In the genomic region with DNA sequence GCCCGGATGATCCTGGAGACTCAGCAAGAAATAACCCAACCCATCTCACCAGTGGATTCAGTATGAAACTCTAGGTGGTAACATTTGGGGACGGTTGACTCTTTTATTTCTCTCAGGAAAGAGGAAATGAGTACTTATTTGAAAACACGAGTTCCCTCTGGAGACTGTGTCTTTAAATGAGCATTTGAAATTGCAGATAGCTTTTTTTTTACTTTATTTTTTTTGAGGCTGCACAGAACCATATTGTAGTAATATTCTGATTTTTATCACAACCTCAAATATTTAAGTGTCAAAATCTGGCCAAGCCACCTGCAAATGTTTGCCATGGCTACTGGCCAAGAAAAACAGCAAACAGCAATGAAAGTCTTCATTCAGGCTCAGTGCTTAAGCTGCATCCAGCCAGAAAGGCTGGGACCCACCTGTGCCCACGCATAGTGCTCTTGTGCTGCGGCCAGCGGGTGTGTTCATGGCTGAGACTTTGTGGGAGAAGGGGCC, we compare ENCODE assay signal across 9 cellular contexts.
DNase-seq lines count a peak whose midpoint lies in the region; ATAC-seq, FAIRE-seq and TF ChIP-seq lines count a peak whose summit lies in the region.
"Had no signal": no experiment of that assay in that cellular context is flagged by ENCODE, and none has a peak within 500 bp of the region (broad histone marks: within the 10 kb centered on the region; RNA-seq: fewer than 3 reads in every experiment).

No MANE protein-coding gene starts in this region.

- H3K4me1 ChIP-seq in HepG2 (ENCODE audit: insufficient read depth, low read length) = no peaks in the 10 kb centered on the region
- H3K4me1 ChIP-seq in Caco-2 = 0 out of 2 replicates have a peak, but pooled peaks cover 4% of the 10 kb centered on the region

- H3K4me3 ChIP-seq in HepG2 (replicated peaks in 1 of 3; ENCODE audit: insufficient read depth in 1 of 3, low read depth in 2 of 3, low read length in 3 of 3) = no peak overlapping the region
- no peak overlapping the region for H3K4me3 ChIP-seq in Caco-2 (ENCODE audit: low read depth, low read length)

- WGBS in HepG2 (ENCODE audit: low lambda C conversion rate) = 36% methylated on average over 6 of the region's 6 CpGs

- peaks cover 6% of the 10 kb centered on the region for H3K9me3 Mint-ChIP-seq in Caco-2 (ENCODE audit: unreplicated experiment)
- H3K9me3 Mint-ChIP-seq: central memory CD8-positive, alpha-beta T cell had no signal

- ATAC-seq in SK-N-SH treated with all-trans-retinoic acid at 6 μM for 48 hours (peak; percentile 46; the same call in 2 of the 3 replicates), HepG2 (no peak)

- H3K36me3 ChIP-seq in HepG2 (replicated peaks in 1 of 2; ENCODE audit: control insufficient read depth in 1 of 2, insufficient read depth in 2 of 2, low read length in 2 of 2) = no peaks in the 10 kb centered on the region
- no peaks in the 10 kb centered on the region for H3K36me3 ChIP-seq in Caco-2 (ENCODE audit: control insufficient read depth, insufficient read depth, low read length)

- no peak overlapping the region for H3K9ac ChIP-seq in HepG2 (ENCODE audit: insufficient read depth, low read depth, low read length)

- H2AFZ ChIP-seq in HepG2 (ENCODE audit: low read length) = no peak overlapping the region

- no peak for TF ChIP-seq RAD21 in HepG2 (CRISPR knock-in tag; IDR thresholded peaks at IDR 0.05)

- no peaks in the 10 kb centered on the region for H3K27me3 Mint-ChIP-seq in Caco-2 (ENCODE audit: insufficient read depth, unreplicated experiment)

- FAIRE-seq in HepG2 (lab: Jason Lieb, UNC) (no peak), D721Med (lab: Jason Lieb, UNC) (no peak)

- POLR2A ChIA-PET in HepG2 (lab: Yijun Ruan, JAX) = no interaction called here
- POLR2A ChIA-PET in GM10248 (lab: Yijun Ruan, JAX) = interaction anchor here (1.0 to 1.2 kb wide), 2 partner anchors 43 to 63 kb away, joined by 3 to 5 read pairs; no protein-coding TSS in a partner anchor
- POLR2A ChIA-PET in Caco-2 (lab: Charles Lee) = no interaction called here

- in situ Hi-C loops in HepG2 (cut with HindIII; ENCODE audit: extremely low pct_ligation_motif_present, low pct_unique_long_range_greater_than_20kb) = no loop called here

- H3K4me2 ChIP-seq in HepG2 (ENCODE audit: low read depth, low read length) = no peak overlapping the region

- no peak overlapping the region for H3K27ac Mint-ChIP-seq in Caco-2 (ENCODE audit: unreplicated experiment)

- CTCF ChIA-PET in HepG2 (lab: Yijun Ruan, JAX; ENCODE audit: low intra/inter-chr PET ratio, low total read pairs) (no interaction called here), GM10248 (lab: Yijun Ruan, JAX) (interaction anchor here (0.7 to 1.7 kb wide), 7 partner anchors 9 to 44 kb away, joined by 3 to 4 read pairs (median 3); no protein-coding TSS in a partner anchor), Caco-2 (lab: Charles Lee) (no interaction called here)

- no peaks in the 10 kb centered on the region for H3K36me3 Mint-ChIP-seq in Caco-2 (ENCODE audit: insufficient read depth, unreplicated experiment)

- H3K9me3 ChIP-seq in HepG2 (ENCODE audit: low read length) = no peaks in the 10 kb centered on the region
- no peaks in the 10 kb centered on the region for H3K9me3 ChIP-seq in Caco-2

- no peaks in the 10 kb centered on the region for H3K79me2 ChIP-seq in HepG2 (ENCODE audit: insufficient read depth, low read length)

- intact Hi-C loops in HepG2 (cut with micrococcal nuclease; ENCODE audit: unreplicated experiment) = no loop called here
- intact Hi-C loops in Caco-2 (cut with micrococcal nuclease; ENCODE audit: unreplicated experiment) = no loop called here

- BruUV-seq in HepG2 (replicated peaks; lab: Mats Ljungman, UMichigan) (no TSS peak), Caco-2 (replicated peaks; lab: Mats Ljungman, UMichigan) (no TSS peak)

- H3K27ac ChIP-seq in HepG2 (ENCODE audit: extremely low read length, insufficient read depth, low read length) = no peak overlapping the region

- no peak overlapping the region for H3K4me3 Mint-ChIP-seq in Caco-2 (ENCODE audit: unreplicated experiment)
- H3K4me3 Mint-ChIP-seq: central memory CD8-positive, alpha-beta T cell had no signal

- TF ChIP-seq CTCF in HepG2 (CRISPR knock-in tag; IDR thresholded peaks at IDR 0.05) = no peak
- TF ChIP-seq CTCF in D721Med (IDR thresholded peaks at IDR 0.05; ENCODE audit: insufficient read depth, missing control alignments) = no peak
- TF ChIP-seq CTCF in GM10248 (IDR thresholded peaks at IDR 0.05; ENCODE audit: control extremely low read depth, extremely low read depth, low read depth, missing control alignments) = no peak
- TF ChIP-seq CTCF in Caco-2 (IDR thresholded peaks at IDR 0.05; ENCODE audit: insufficient read depth in 1 of 2, low read depth in 1 of 2, low read length in 1 of 2, severe bottlenecking in 1 of 2, unreplicated experiment in 1 of 2) = no peak

- peaks cover 0 to 9% of the 10 kb centered on the region in 2 experiments; a peak in 1 of 5 replicates for H3K27me3 ChIP-seq in HepG2 (ENCODE audit: control insufficient read depth in 1 of 2, insufficient read depth in 2 of 2, low read length in 2 of 2)
- H3K27me3 ChIP-seq in Caco-2 (replicated peaks; ENCODE audit: control insufficient read depth, insufficient read depth, low read length) = no peaks in the 10 kb centered on the region

- TF ChIP-seq EP300 in HepG2 (IDR thresholded peaks at IDR 0.05; ENCODE audit: low read depth in 2 of 2, low read length in 2 of 2) (no peak), HepG2 (CRISPR knock-in tag; IDR thresholded peaks at IDR 0.05; ENCODE audit: borderline replicate concordance) (no peak)

- H4K20me1 ChIP-seq in HepG2 (ENCODE audit: insufficient read depth, low read length) = no peaks in the 10 kb centered on the region

- peaks cover 12% of the 10 kb centered on the region for H3K4me1 Mint-ChIP-seq in Caco-2 (ENCODE audit: low read depth, unreplicated experiment)
- H3K4me1 Mint-ChIP-seq: central memory CD8-positive, alpha-beta T cell had no signal

- DNase-seq in DMS53 (lab: John Stamatoyannopoulos, UW) = peak; percentile 93
- peak; percentile 100 for DNase-seq in NCI-H1092 treated with DMSO at 0.1 percent for 48 hours (lab: John Stamatoyannopoulos, UW)
- DNase-seq in HepG2 (ENCODE audit: low spot score) = peak; percentile 18
- DNase-seq in activated CD4-positive, alpha-beta T cell treated with anti-CD3 and anti-CD28 coated beads, Interleukin-2, amount 50 U/mL, for 48 hours = no peak
- no peak for DNase-seq in D721Med (ENCODE audit: insufficient read length, low spot score)
- no peak for DNase-seq in GM10248 (ENCODE audit: extremely low spot score)
- DNase-seq in Caco-2 = no peak

- TF ChIP-seq POLR2A in HepG2 (IDR thresholded peaks at IDR 0.05; ENCODE audit: insufficient read depth in 1 of 2, low read depth in 2 of 2, low read length in 2 of 2) = no peak

TF ChIP-seq in SK-N-SH treated with all-trans-retinoic acid at 6 μM for 48 hours, 23 proteins besides CTCF, POLR2A, EP300 and RAD21 (continues in another document):
- TF ChIP-seq ISL1 (CRISPR knock-in tag; IDR thresholded peaks at IDR 0.05) (peak; percentile 89), OSR1 (CRISPR knock-in tag; IDR thresholded peaks at IDR 0.05) (no peak), BACH2 (CRISPR knock-in tag; IDR thresholded peaks at IDR 0.05; ENCODE audit: borderline replicate concordance) (no peak), GLIS3 (CRISPR knock-in tag; IDR thresholded peaks at IDR 0.05) (0 out of 2 replicates have a peak, but pooled peaks have one; percentile 52), SNAI2 (CRISPR knock-in tag; IDR thresholded peaks at IDR 0.05) (peak; percentile 98), ZC3H10 (CRISPR knock-in tag; IDR thresholded peaks at IDR 0.05) (no peak), ZFP30 (CRISPR knock-in tag; IDR thresholded peaks at IDR 0.05) (no peak)
- TF ChIP-seq, protein P1, sequence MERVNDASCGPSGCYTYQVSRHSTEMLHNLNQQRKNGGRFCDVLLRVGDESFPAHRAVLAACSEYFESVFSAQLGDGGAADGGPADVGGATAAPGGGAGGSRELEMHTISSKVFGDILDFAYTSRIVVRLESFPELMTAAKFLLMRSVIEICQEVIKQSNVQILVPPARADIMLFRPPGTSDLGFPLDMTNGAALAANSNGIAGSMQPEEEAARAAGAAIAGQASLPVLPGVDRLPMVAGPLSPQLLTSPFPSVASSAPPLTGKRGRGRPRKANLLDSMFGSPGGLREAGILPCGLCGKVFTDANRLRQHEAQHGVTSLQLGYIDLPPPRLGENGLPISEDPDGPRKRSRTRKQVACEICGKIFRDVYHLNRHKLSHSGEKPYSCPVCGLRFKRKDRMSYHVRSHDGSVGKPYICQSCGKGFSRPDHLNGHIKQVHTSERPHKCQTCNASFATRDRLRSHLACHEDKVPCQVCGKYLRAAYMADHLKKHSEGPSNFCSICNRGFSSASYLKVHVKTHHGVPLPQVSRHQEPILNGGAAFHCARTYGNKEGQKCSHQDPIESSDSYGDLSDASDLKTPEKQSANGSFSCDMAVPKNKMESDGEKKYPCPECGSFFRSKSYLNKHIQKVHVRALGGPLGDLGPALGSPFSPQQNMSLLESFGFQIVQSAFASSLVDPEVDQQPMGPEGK (CRISPR knock-in tag; IDR thresholded peaks at IDR 0.05; ENCODE audit: borderline replicate concordance) = no peak

TF ChIP-seq in HepG2, 621 proteins besides CTCF, POLR2A, EP300 and RAD21 (continues in another document):
- TF ChIP-seq ZNF20 (CRISPR knock-in tag; IDR thresholded peaks at IDR 0.05) = no peak
- TF ChIP-seq ZNF468 (CRISPR knock-in tag; IDR thresholded peaks at IDR 0.05) = no peak
- TF ChIP-seq STAG1 (CRISPR knock-in tag; IDR thresholded peaks at IDR 0.05) = no peak
- no peak for TF ChIP-seq PITX1 (CRISPR knock-in tag; IDR thresholded peaks at IDR 0.05)
- TF ChIP-seq, protein P2, sequence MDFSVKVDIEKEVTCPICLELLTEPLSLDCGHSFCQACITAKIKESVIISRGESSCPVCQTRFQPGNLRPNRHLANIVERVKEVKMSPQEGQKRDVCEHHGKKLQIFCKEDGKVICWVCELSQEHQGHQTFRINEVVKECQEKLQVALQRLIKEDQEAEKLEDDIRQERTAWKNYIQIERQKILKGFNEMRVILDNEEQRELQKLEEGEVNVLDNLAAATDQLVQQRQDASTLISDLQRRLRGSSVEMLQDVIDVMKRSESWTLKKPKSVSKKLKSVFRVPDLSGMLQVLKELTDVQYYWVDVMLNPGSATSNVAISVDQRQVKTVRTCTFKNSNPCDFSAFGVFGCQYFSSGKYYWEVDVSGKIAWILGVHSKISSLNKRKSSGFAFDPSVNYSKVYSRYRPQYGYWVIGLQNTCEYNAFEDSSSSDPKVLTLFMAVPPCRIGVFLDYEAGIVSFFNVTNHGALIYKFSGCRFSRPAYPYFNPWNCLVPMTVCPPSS (IDR thresholded peaks at IDR 0.05) = no peak
- TF ChIP-seq, protein P3, sequence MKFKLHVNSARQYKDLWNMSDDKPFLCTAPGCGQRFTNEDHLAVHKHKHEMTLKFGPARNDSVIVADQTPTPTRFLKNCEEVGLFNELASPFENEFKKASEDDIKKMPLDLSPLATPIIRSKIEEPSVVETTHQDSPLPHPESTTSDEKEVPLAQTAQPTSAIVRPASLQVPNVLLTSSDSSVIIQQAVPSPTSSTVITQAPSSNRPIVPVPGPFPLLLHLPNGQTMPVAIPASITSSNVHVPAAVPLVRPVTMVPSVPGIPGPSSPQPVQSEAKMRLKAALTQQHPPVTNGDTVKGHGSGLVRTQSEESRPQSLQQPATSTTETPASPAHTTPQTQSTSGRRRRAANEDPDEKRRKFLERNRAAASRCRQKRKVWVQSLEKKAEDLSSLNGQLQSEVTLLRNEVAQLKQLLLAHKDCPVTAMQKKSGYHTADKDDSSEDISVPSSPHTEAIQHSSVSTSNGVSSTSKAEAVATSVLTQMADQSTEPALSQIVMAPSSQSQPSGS (CRISPR knock-in tag; IDR thresholded peaks at IDR 0.05) = no peak

Comparison
In these comparisons a context has a peak if more than half of its experiments do, and no peak if none do; other contexts are left out.
1. DNase-seq: peak in DMS53 (single experiment), NCI-H1092 treated with DMSO at 0.1 percent for 48 hours (single experiment) and HepG2 (single experiment); none in activated CD4-positive, alpha-beta T cell treated with anti-CD3 and anti-CD28 coated beads, Interleukin-2, amount 50 U/mL, for 48 hours (0 of 2), D721Med (single experiment), GM10248 (single experiment) and Caco-2 (0 of 2).